In genomic region chr2:102841107-102841840, GRCh38 we compare ENCODE assay signal across 9 cellular contexts.
DNase-seq lines count a peak whose midpoint lies in the region; ATAC-seq and FAIRE-seq lines count a peak whose summit lies in the region.
"Had no signal": no experiment of that assay in that cellular context is flagged by ENCODE, and none has a peak within 500 bp of the region (broad histone marks: within the 10 kb centered on the region; RNA-seq: fewer than 3 reads in every experiment).

No MANE protein-coding gene starts in this region.

- H3K27ac ChIP-seq in small intestine (ENCODE audit: low read depth in 1 of 2, low read length in 1 of 2): no peak overlapping the region
- H3K27ac ChIP-seq: neutrophil had no signal

- 56 to 62% (median 59%) methylated on average over 19 of the region's 19 CpGs for WGBS in small intestine, 3 donors

- no peaks in the 10 kb centered on the region for H3K4me1 ChIP-seq in small intestine (ENCODE audit: control insufficient read depth in 2 of 2, insufficient read depth in 1 of 2, low read depth in 1 of 2, low read length in 1 of 2)

- no peak for FAIRE-seq in small intestine (lab: Jason Lieb, UNC)

- no peaks in the 10 kb centered on the region for H3K9me3 ChIP-seq in small intestine (ENCODE audit: control insufficient read depth, low read depth)
- H3K9me3 ChIP-seq: neutrophil had no signal

- H3K36me3 ChIP-seq in small intestine (ENCODE audit: control insufficient read depth in 2 of 2, insufficient read depth in 2 of 2, low read length in 2 of 2): no peaks in the 10 kb centered on the region
- H3K36me3 ChIP-seq: neutrophil had no signal

- no peak overlapping the region for H3K4me3 ChIP-seq in small intestine (ENCODE audit: low read depth in 1 of 2, low read length in 2 of 2)

- DNase-seq in Ammon's horn (ENCODE audit: low spot score) (peak; percentile 77), NCI-H510A (lab: John Stamatoyannopoulos, UW) (peak; percentile 17), amniotic stem cell (lab: John Stamatoyannopoulos, UW) (peak; percentile 16), hippocampal formation (lab: John Stamatoyannopoulos, UW) (peak; percentile 28 to 51), small intestine (peak; percentile 46)
- DNase-seq in effector CD4-positive, alpha-beta T cell: no peak

- ATAC-seq in GM18498 (IDR thresholded peaks at IDR 0.05; ENCODE audit: unreplicated experiment) (peak; percentile 81), HG03039 (IDR thresholded peaks at IDR 0.05; ENCODE audit: unreplicated experiment) (peak; percentile 67)

- H3K27me3 ChIP-seq in small intestine (ENCODE audit: control insufficient read depth in 2 of 2, insufficient read depth in 2 of 2, low read length in 2 of 2): no peaks in the 10 kb centered on the region
- H3K27me3 ChIP-seq: neutrophil had no signal
